In genomic region chr4:48654015-48654664, GRCh38 we compare ENCODE assay signal across 9 cellular contexts.
DNase-seq lines count a peak whose midpoint lies in the region; ATAC-seq lines count a peak whose summit lies in the region.
"Had no signal": no experiment of that assay in that cellular context is flagged by ENCODE, and none has a peak within 500 bp of the region (broad histone marks: within the 10 kb centered on the region; RNA-seq: fewer than 3 reads in every experiment).

No MANE protein-coding gene starts in this region.

- POLR2A ChIA-PET in activated CD4-positive, alpha-beta T cell treated with anti-CD3 and anti-CD28 coated beads, Interleukin-2, amount 10 ng/mL, durations not matched to agents 7 days and 5 days (lab: Charles Lee): no interaction called here

- intact Hi-C loops in right cardiac atrium (cut with DNase I): no loop called here

- H3K27me3 ChIP-seq in right cardiac atrium (ENCODE audit: control insufficient read depth, insufficient read depth): no peaks in the 10 kb centered on the region

- H3K27ac Mint-ChIP-seq in stimulated activated naive B cell treated with anti-CD40 and anti-IgM and Interleukin-4, amounts not matched to agents 10 μg/mL and 1 μg/mL and 100 μg/mL, for 72 hours: peak overlapping the region; percentile 22
- H3K27ac Mint-ChIP-seq in activated CD4-positive, alpha-beta T cell treated with anti-CD3 and anti-CD28 coated beads, Interleukin-2, amount 10 ng/mL, durations not matched to agents 7 days and 5 days: no peak overlapping the region

- ATAC-seq in right cardiac atrium: peak; percentile 32 to 60
- no peak for ATAC-seq in stimulated activated naive B cell treated with anti-CD40 and anti-IgM and Interleukin-4, amounts not matched to agents 10 μg/mL and 1 μg/mL and 100 μg/mL, for 72 hours (replicated peaks)

- 40% methylated on average over 4 of the region's 4 CpGs for WGBS in right cardiac atrium

- CTCF ChIA-PET in activated CD4-positive, alpha-beta T cell treated with anti-CD3 and anti-CD28 coated beads, Interleukin-2, amount 10 ng/mL, durations not matched to agents 7 days and 5 days (lab: Charles Lee): interaction anchor here (0.6 kb wide), 1 partner anchor 290 kb away, joined by 5 read pairs; no protein-coding TSS in a partner anchor

- peaks cover 10% of the 10 kb centered on the region for H3K4me1 ChIP-seq in right cardiac atrium (ENCODE audit: control insufficient read depth, insufficient read depth, low read length)

- H3K9me3 ChIP-seq in right cardiac atrium (ENCODE audit: control insufficient read depth, low read length): no peaks in the 10 kb centered on the region

- H3K4me3 Mint-ChIP-seq in stimulated activated naive B cell treated with anti-CD40 and anti-IgM and Interleukin-4, amounts not matched to agents 10 μg/mL and 1 μg/mL and 100 μg/mL, for 72 hours: no peak overlapping the region
- no peak overlapping the region for H3K4me3 Mint-ChIP-seq in activated CD4-positive, alpha-beta T cell treated with anti-CD3 and anti-CD28 coated beads, Interleukin-2, amount 10 ng/mL, durations not matched to agents 7 days and 5 days

- DNase-seq in NCI-H82 (lab: John Stamatoyannopoulos, UW) (peak; percentile 46), NCI-H82 treated with DMSO at 0.1 percent for 48 hours (lab: John Stamatoyannopoulos, UW; ENCODE audit: unreplicated experiment) (no peak), right cardiac atrium (no peak), epidermal melanocyte (ENCODE audit: insufficient read length, low spot score) (no peak), AG08395 (ENCODE audit: low spot score) (no peak)
- no peak for DNase-seq in stimulated activated naive B cell treated with anti-CD40 and anti-IgM and Interleukin-4, amounts not matched to agents 10 μg/mL and 1 μg/mL and 100 μg/mL, for 72 hours
- no peak for DNase-seq in activated CD4-positive, alpha-beta T cell treated with anti-CD3 and anti-CD28 coated beads, Interleukin-2, amount 10 ng/mL, durations not matched to agents 7 days and 5 days
- DNase-seq: NCI-H748 treated with DMSO at 0.1 percent for 48 hours had no signal

- peaks cover 14 to 22% of the 10 kb centered on the region in 2 donors for H3K36me3 Mint-ChIP-seq in stimulated activated naive B cell treated with anti-CD40 and anti-IgM and Interleukin-4, amounts not matched to agents 10 μg/mL and 1 μg/mL and 100 μg/mL, for 72 hours
- peaks cover 6% of the 10 kb centered on the region for H3K36me3 Mint-ChIP-seq in activated CD4-positive, alpha-beta T cell treated with anti-CD3 and anti-CD28 coated beads, Interleukin-2, amount 10 ng/mL, durations not matched to agents 7 days and 5 days (ENCODE audit: low read depth)

- H3K27ac ChIP-seq in angular gyrus (ENCODE audit: low read depth, low read length): peak overlapping the region; percentile 62
- H3K27ac ChIP-seq in right cardiac atrium (ENCODE audit: low read length): peak overlapping the region; percentile 68

- no peaks in the 10 kb centered on the region for H3K9me3 Mint-ChIP-seq in stimulated activated naive B cell treated with anti-CD40 and anti-IgM and Interleukin-4, amounts not matched to agents 10 μg/mL and 1 μg/mL and 100 μg/mL, for 72 hours
- H3K9me3 Mint-ChIP-seq in activated CD4-positive, alpha-beta T cell treated with anti-CD3 and anti-CD28 coated beads, Interleukin-2, amount 10 ng/mL, durations not matched to agents 7 days and 5 days: no peaks in the 10 kb centered on the region

- H3K4me3 ChIP-seq in right cardiac atrium (ENCODE audit: low read length): peak overlapping the region; percentile 37

- H3K27me3 Mint-ChIP-seq in stimulated activated naive B cell treated with anti-CD40 and anti-IgM and Interleukin-4, amounts not matched to agents 10 μg/mL and 1 μg/mL and 100 μg/mL, for 72 hours: no peaks in the 10 kb centered on the region
- H3K27me3 Mint-ChIP-seq in activated CD4-positive, alpha-beta T cell treated with anti-CD3 and anti-CD28 coated beads, Interleukin-2, amount 10 ng/mL, durations not matched to agents 7 days and 5 days: no peaks in the 10 kb centered on the region

- H3K4me1 Mint-ChIP-seq in stimulated activated naive B cell treated with anti-CD40 and anti-IgM and Interleukin-4, amounts not matched to agents 10 μg/mL and 1 μg/mL and 100 μg/mL, for 72 hours: peaks cover 15 to 28% of the 10 kb centered on the region in 2 donors
- H3K4me1 Mint-ChIP-seq in activated CD4-positive, alpha-beta T cell treated with anti-CD3 and anti-CD28 coated beads, Interleukin-2, amount 10 ng/mL, durations not matched to agents 7 days and 5 days: peaks cover 32% of the 10 kb centered on the region

Comparison
In these comparisons a context has a peak if more than half of its experiments do, and no peak if none do; other contexts are left out.
1. ATAC-seq: peak in right cardiac atrium (2 of 2); none in stimulated activated naive B cell treated with anti-CD40 and anti-IgM and Interleukin-4, amounts not matched to agents 10 μg/mL and 1 μg/mL and 100 μg/mL, for 72 hours (0 of 2).